In the genomic region with DNA sequence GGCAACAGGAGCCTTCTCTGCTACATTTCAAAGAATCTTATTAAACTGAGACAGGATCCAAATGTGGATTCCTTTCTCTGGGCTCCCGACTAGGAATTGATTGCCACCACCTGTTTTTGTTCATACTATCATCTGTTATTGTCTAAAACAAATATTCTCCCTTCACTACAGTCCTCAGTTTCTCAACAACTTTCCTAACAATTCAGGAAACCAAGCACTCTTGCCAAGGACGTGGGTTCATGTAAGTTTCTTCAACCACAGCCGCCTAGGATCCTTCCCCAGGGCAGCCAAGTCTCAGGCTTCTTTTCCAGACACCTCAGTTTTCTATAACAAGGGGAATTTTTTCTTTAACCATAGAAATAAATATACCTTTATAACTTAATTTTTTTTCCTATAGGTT, we compare ENCODE assay signal across 13 cellular contexts. TPM values are rescaled to one million over a fixed set of nuclear protein-coding genes. Genes with fewer than 3 reads are reported as not detected.
A peak's percentile ranks its signal among the peaks of the same experiment; 100 is the strongest.
DNase-seq lines count a peak whose midpoint lies in the region; ATAC-seq and TF ChIP-seq lines count a peak whose summit lies in the region.
"Had no signal": no experiment of that assay in that cellular context is flagged by ENCODE, and none has a peak within 500 bp of the region (broad histone marks: within the 10 kb centered on the region; RNA-seq: fewer than 3 reads in every experiment).

No MANE protein-coding gene starts in this region.

- H4K20me1 ChIP-seq in osteoblast (ENCODE audit: insufficient read depth, low read length): no peaks in the 10 kb centered on the region

- ATAC-seq in activated T-cell treated with anti-CD3 and anti-CD28 coated beads, Interleukin-2, amount 50 U/mL, for 4 hours: no peak
- no peak for ATAC-seq in GM18909 (IDR thresholded peaks at IDR 0.05; ENCODE audit: poor library complexity, unreplicated experiment)
- no peak for ATAC-seq in HG03039 (IDR thresholded peaks at IDR 0.05; ENCODE audit: unreplicated experiment)

- H3K9me3 Mint-ChIP-seq in activated T-cell treated with anti-CD3 and anti-CD28 coated beads, Interleukin-2, amount 50 U/mL, for 4 hours: no peaks in the 10 kb centered on the region
- H3K9me3 Mint-ChIP-seq: activated CD4-positive, alpha-beta memory T cell treated with anti-CD3 and anti-CD28 coated beads, Interleukin-2, amount 10 ng/mL, durations not matched to agents 7 days and 5 days; activated naive CD4-positive, alpha-beta T cell treated with anti-CD3 and anti-CD28 coated beads, Interleukin-2, amount 10 ng/mL, durations not matched to agents 7 days and 5 days; dendritic cell treated with granulocyte-macrophage colony-stimulating factor and Interleukin-4, amounts not matched to agents 40 ng/mL and 50 ng/mL, for 4 days had no signal

- H3K27me3 ChIP-seq in osteoblast (ENCODE audit: insufficient read depth, low read length): no peaks in the 10 kb centered on the region

- H3K4me2 ChIP-seq in osteoblast (ENCODE audit: insufficient read depth, low read length): no peak overlapping the region

- no peaks in the 10 kb centered on the region for H3K4me1 ChIP-seq in osteoblast (ENCODE audit: insufficient read depth, low read length)

- DNase-seq in AG09309 (ENCODE audit: low read depth): peak; percentile 80
- DNase-seq in SKM-1 (lab: John Stamatoyannopoulos, UW; ENCODE audit: unreplicated experiment): peak; percentile 24
- DNase-seq in fibroblast of mammary gland (ENCODE audit: low read depth): peak; percentile 57
- DNase-seq in osteoblast (ENCODE audit: insufficient read length, low spot score, missing footprints): peak; percentile 31
- DNase-seq in COLO668 (lab: John Stamatoyannopoulos, UW; ENCODE audit: unreplicated experiment): no peak
- no peak for DNase-seq in activated T-cell treated with anti-CD3 and anti-CD28 coated beads, Interleukin-2, amount 50 U/mL, for 4 hours
- DNase-seq: ACHN; activated CD4-positive, alpha-beta memory T cell treated with anti-CD3 and anti-CD28 coated beads, Interleukin-2, amount 10 ng/mL, durations not matched to agents 7 days and 5 days; activated naive CD4-positive, alpha-beta T cell treated with anti-CD3 and anti-CD28 coated beads, Interleukin-2, amount 10 ng/mL, durations not matched to agents 7 days and 5 days; T-helper 2 cell had no signal

- no peaks in the 10 kb centered on the region for H3K9me3 ChIP-seq in osteoblast (ENCODE audit: low read depth, low read length)

- no peaks in the 10 kb centered on the region for H3K27me3 Mint-ChIP-seq in activated T-cell treated with anti-CD3 and anti-CD28 coated beads, Interleukin-2, amount 50 U/mL, for 4 hours (ENCODE audit: low read depth)
- H3K27me3 Mint-ChIP-seq: activated CD4-positive, alpha-beta memory T cell treated with anti-CD3 and anti-CD28 coated beads, Interleukin-2, amount 10 ng/mL, durations not matched to agents 7 days and 5 days; activated naive CD4-positive, alpha-beta T cell treated with anti-CD3 and anti-CD28 coated beads, Interleukin-2, amount 10 ng/mL, durations not matched to agents 7 days and 5 days; dendritic cell treated with granulocyte-macrophage colony-stimulating factor and Interleukin-4, amounts not matched to agents 40 ng/mL and 50 ng/mL, for 4 days had no signal

- no peak for TF ChIP-seq CTCF in AG09309 (IDR thresholded peaks at IDR 0.05; ENCODE audit: control insufficient read depth, insufficient read depth, low read depth, low read length, missing control alignments)
- TF ChIP-seq CTCF in fibroblast of mammary gland (conservative IDR thresholded peaks at IDR 0.05; ENCODE audit: control insufficient read depth, insufficient read depth, low read depth, low read length): no peak
- no peak for TF ChIP-seq CTCF in osteoblast (IDR thresholded peaks at IDR 0.05; ENCODE audit: extremely low read depth, low read depth, low read length)

- H3K4me1 Mint-ChIP-seq in activated T-cell treated with anti-CD3 and anti-CD28 coated beads, Interleukin-2, amount 50 U/mL, for 4 hours (ENCODE audit: low read depth): peaks cover 9% of the 10 kb centered on the region
- H3K4me1 Mint-ChIP-seq: activated CD4-positive, alpha-beta memory T cell treated with anti-CD3 and anti-CD28 coated beads, Interleukin-2, amount 10 ng/mL, durations not matched to agents 7 days and 5 days; activated naive CD4-positive, alpha-beta T cell treated with anti-CD3 and anti-CD28 coated beads, Interleukin-2, amount 10 ng/mL, durations not matched to agents 7 days and 5 days had no signal

- H3K4me3 ChIP-seq in AG09309 (ENCODE audit: control insufficient read depth, low read depth, low read length): no peak overlapping the region
- no peak overlapping the region for H3K4me3 ChIP-seq in fibroblast of mammary gland (ENCODE audit: control insufficient read depth, low read depth, low read length)
- H3K4me3 ChIP-seq in osteoblast (ENCODE audit: insufficient read depth, low read length): no peak overlapping the region

- H3K79me2 ChIP-seq in osteoblast (ENCODE audit: insufficient read depth, low read length): no peaks in the 10 kb centered on the region

- no peaks in the 10 kb centered on the region for H3K36me3 ChIP-seq in osteoblast (ENCODE audit: insufficient read depth, low read length)

- H3K27ac ChIP-seq in osteoblast (ENCODE audit: low read depth, low read length): no peak overlapping the region

- no peak overlapping the region for H2AFZ ChIP-seq in osteoblast (ENCODE audit: low read length)

- no peak overlapping the region for H3K4me3 Mint-ChIP-seq in activated T-cell treated with anti-CD3 and anti-CD28 coated beads, Interleukin-2, amount 50 U/mL, for 4 hours
- H3K4me3 Mint-ChIP-seq: activated CD4-positive, alpha-beta memory T cell treated with anti-CD3 and anti-CD28 coated beads, Interleukin-2, amount 10 ng/mL, durations not matched to agents 7 days and 5 days; activated naive CD4-positive, alpha-beta T cell treated with anti-CD3 and anti-CD28 coated beads, Interleukin-2, amount 10 ng/mL, durations not matched to agents 7 days and 5 days; dendritic cell treated with granulocyte-macrophage colony-stimulating factor and Interleukin-4, amounts not matched to agents 40 ng/mL and 50 ng/mL, for 4 days had no signal

- H3K36me3 Mint-ChIP-seq in activated T-cell treated with anti-CD3 and anti-CD28 coated beads, Interleukin-2, amount 50 U/mL, for 4 hours (ENCODE audit: insufficient read depth): no peaks in the 10 kb centered on the region
- H3K36me3 Mint-ChIP-seq: activated naive CD4-positive, alpha-beta T cell treated with anti-CD3 and anti-CD28 coated beads, Interleukin-2, amount 10 ng/mL, durations not matched to agents 7 days and 5 days had no signal

RNA-seq across cellular contexts. Expression of gene AGPS, which starts 39.5 kb away (rescaled TPM):
- total RNA-seq in osteoblast: 32.1 and 34.0 TPM in 2 replicates
- 10 to 100 TPM; 73.1 to 80.1 (median 73.7) TPM for total RNA-seq in activated T-cell treated with anti-CD3 and anti-CD28 coated beads, Interleukin-2, amount 50 U/mL, for 4 hours

Comparison
In these comparisons a context has a peak if more than half of its experiments do, and no peak if none do; other contexts are left out.
1. DNase-seq: peak in AG09309 (single experiment), SKM-1 (single experiment), fibroblast of mammary gland (single experiment) and osteoblast (single experiment); none in COLO668 (single experiment) and activated T-cell treated with anti-CD3 and anti-CD28 coated beads, Interleukin-2, amount 50 U/mL, for 4 hours (single experiment).